Comparison of ENCODE assay signal across 11 cellular contexts in genomic region chr12:321606-322326, GRCh38. TPM values are rescaled to one million over a fixed set of nuclear protein-coding genes. Genes with fewer than 3 reads are reported as not detected.
DNase-seq lines count a peak whose midpoint lies in the region; ATAC-seq and TF ChIP-seq lines count a peak whose summit lies in the region.
"Had no signal": no experiment of that assay in that cellular context is flagged by ENCODE, and none has a peak within 500 bp of the region (broad histone marks: within the 10 kb centered on the region; RNA-seq: fewer than 3 reads in every experiment).

No MANE protein-coding gene starts in this region.

- H3K4me3 Mint-ChIP-seq in CD8-positive, alpha-beta memory T cell, result no peak overlapping the region

- H3K27ac ChIP-seq in cardiac muscle cell, result no peak overlapping the region
- no peak overlapping the region for H3K27ac ChIP-seq in right cardiac atrium (ENCODE audit: low read length)
- H3K27ac ChIP-seq in OCI-LY7 (ENCODE audit: low read depth, low read length, poor library complexity, severe bottlenecking), result no peak overlapping the region
- no peak overlapping the region for H3K27ac ChIP-seq in CD8-positive, alpha-beta memory T cell (ENCODE audit: low read depth, low read length)

- no TSS peak for BruUV-seq in OCI-LY7 (replicated peaks; lab: Mats Ljungman, UMichigan)

- peaks cover 15 to 38% (median 21%) of the 10 kb centered on the region in 3 donors for H3K4me1 Mint-ChIP-seq in CD8-positive, alpha-beta memory T cell

- TF ChIP-seq CTCF in cardiac muscle cell (IDR thresholded peaks at IDR 0.05; ENCODE audit: low read depth, low read length) (no peak), OCI-LY7 (conservative IDR thresholded peaks at IDR 0.05; ENCODE audit: low read length) (peak; percentile 52), fibroblast of mammary gland (conservative IDR thresholded peaks at IDR 0.05; ENCODE audit: control insufficient read depth, insufficient read depth, low read depth, low read length) (peak; percentile 22)

- H3K4me1 ChIP-seq in cardiac muscle cell (ENCODE audit: low read depth) (no peaks in the 10 kb centered on the region), right cardiac atrium (ENCODE audit: control insufficient read depth, insufficient read depth, low read length) (no peaks in the 10 kb centered on the region), OCI-LY7 (ENCODE audit: insufficient read depth, low read length, poor library complexity, severe bottlenecking) (no peaks in the 10 kb centered on the region)
- H3K4me1 ChIP-seq in CD8-positive, alpha-beta memory T cell (ENCODE audit: insufficient read depth, low read length), result no peaks in the 10 kb centered on the region

- intact Hi-C loops in right cardiac atrium (cut with DNase I) (no loop called here), OCI-LY7 (cut with micrococcal nuclease; ENCODE audit: unreplicated experiment) (no loop called here)

- no peak for ATAC-seq in right cardiac atrium
- ATAC-seq: sciatic nerve had no signal

- POLR2A ChIA-PET in OCI-LY7 (lab: Charles Lee), result no interaction called here
- POLR2A ChIA-PET in CD8-positive, alpha-beta memory T cell (lab: Charles Lee), result no interaction called here

- H3K9me2 ChIP-seq in OCI-LY7 (ENCODE audit: insufficient read depth, low read length), result no peaks in the 10 kb centered on the region

- no peaks in the 10 kb centered on the region for H4K20me1 ChIP-seq in OCI-LY7 (ENCODE audit: insufficient read depth, low read length)

- CTCF ChIA-PET in OCI-LY7 (lab: Charles Lee; ENCODE audit: unreplicated experiment), result no interaction called here
- CTCF ChIA-PET in CD8-positive, alpha-beta memory T cell (lab: Charles Lee), result interaction anchor here (1.1 kb wide), 1 partner anchor 1618 kb away, joined by 3 read pairs; no protein-coding TSS in a partner anchor

- H3K27me3 Mint-ChIP-seq in CD8-positive, alpha-beta memory T cell, result no peaks in the 10 kb centered on the region

- H3K9me3 ChIP-seq in cardiac muscle cell (ENCODE audit: low read depth) (no peaks in the 10 kb centered on the region), right cardiac atrium (ENCODE audit: control insufficient read depth, low read length) (no peaks in the 10 kb centered on the region), OCI-LY7 (ENCODE audit: low read length) (no peaks in the 10 kb centered on the region)
- no peaks in the 10 kb centered on the region for H3K9me3 ChIP-seq in CD8-positive, alpha-beta memory T cell (ENCODE audit: low read length)

- H3K36me3 ChIP-seq in cardiac muscle cell (peaks cover 55% of the 10 kb centered on the region), OCI-LY7 (ENCODE audit: insufficient read depth, low read length) (peaks cover 95% of the 10 kb centered on the region)
- H3K36me3 ChIP-seq in CD8-positive, alpha-beta memory T cell (ENCODE audit: insufficient read depth, low read length), result peaks cover 82% of the 10 kb centered on the region

- H3K27ac Mint-ChIP-seq in CD8-positive, alpha-beta memory T cell, result peak overlapping the region in 4 of 8 donors; percentile 4 to 49 (median 22)

- 85% methylated on average over 1 of the region's 1 CpG for WGBS in right cardiac atrium

- peak; percentile 9 to 30 for DNase-seq in cardiac muscle cell (ENCODE audit: low read depth in 1 of 2, low spot score in 1 of 2)
- no peak for DNase-seq in right cardiac atrium
- peak; percentile 7 for DNase-seq in OCI-LY7 (ENCODE audit: low spot score)
- DNase-seq in fibroblast of mammary gland (ENCODE audit: low read depth), result peak; percentile 15
- no peak for DNase-seq in CD8-positive, alpha-beta memory T cell
- DNase-seq in A172 (ENCODE audit: low spot score), result no peak
- no peak for DNase-seq in inferior parietal cortex (ENCODE audit: extremely low spot score)
- no peak for DNase-seq in mesenteric fat pad (ENCODE audit: low spot score)
- DNase-seq: NCI-H187 treated with DMSO at 0.1 percent for 48 hours, T-helper 9 cell had no signal

- H3K36me3 Mint-ChIP-seq in CD8-positive, alpha-beta memory T cell, result peaks cover 32 to 91% (median 52%) of the 10 kb centered on the region in 3 donors

- H2AFZ ChIP-seq in OCI-LY7 (ENCODE audit: low read length), result no peak overlapping the region

- no peaks in the 10 kb centered on the region for H3K27me3 ChIP-seq in cardiac muscle cell
- H3K27me3 ChIP-seq in right cardiac atrium (ENCODE audit: control insufficient read depth, insufficient read depth), result no peaks in the 10 kb centered on the region
- H3K27me3 ChIP-seq in CD8-positive, alpha-beta memory T cell (ENCODE audit: insufficient read depth, low read length, poor library complexity, severe bottlenecking), result no peaks in the 10 kb centered on the region

- H3K79me2 ChIP-seq in OCI-LY7 (ENCODE audit: insufficient read depth, low read depth, low read length), result no peaks in the 10 kb centered on the region

- H3K4me2 ChIP-seq in OCI-LY7 (ENCODE audit: low read length), result no peak overlapping the region

- H3K4me3 ChIP-seq in cardiac muscle cell (no peak overlapping the region), right cardiac atrium (ENCODE audit: low read length) (no peak overlapping the region), OCI-LY7 (ENCODE audit: low read depth, low read length, poor library complexity, severe bottlenecking) (no peak overlapping the region), fibroblast of mammary gland (ENCODE audit: control insufficient read depth, low read depth, low read length) (no peak overlapping the region)
- no peak overlapping the region for H3K4me3 ChIP-seq in CD8-positive, alpha-beta memory T cell (ENCODE audit: low read length)

- H3K9me3 Mint-ChIP-seq in CD8-positive, alpha-beta memory T cell, result no peaks in the 10 kb centered on the region

RNA-seq across cellular contexts. Expression of gene SLC6A13, which starts 59.1 kb away (rescaled TPM):
- total RNA-seq in cardiac muscle cell (2.2 and 2.3 TPM in 2 replicates), right cardiac atrium (1 to 10 TPM; 2.6 to 5.8 (median 3.6) TPM), OCI-LY7 (2022) (not detected in 2 replicates), mesenteric fat pad (not detected)
- polyA plus RNA-seq in cardiac muscle cell (0.34 and 3.8 TPM in 2 replicates), right cardiac atrium (2.1 TPM)
- 0.09 TPM in 1 of 2 replicates, not detected in the other for total RNA-seq in OCI-LY7 (2014; rRNA removed; shearing (Covaris generic))
- total RNA-seq in CD8-positive, alpha-beta memory T cell, result under 1 TPM; 0.09 to 0.31 TPM
- polyA plus RNA-seq in CD8-positive, alpha-beta memory T cell, result not detected
- 0.12 TPM in 1 of 2 replicates, not detected in the other for total RNA-seq in A172 (2014; rRNA removed; shearing (Covaris generic))

Comparison
In these comparisons a context has a peak if more than half of its experiments do, and no peak if none do; other contexts are left out.
1. DNase-seq: peak in cardiac muscle cell (2 of 2), OCI-LY7 (single experiment) and fibroblast of mammary gland (single experiment); none in right cardiac atrium (0 of 3), CD8-positive, alpha-beta memory T cell (0 of 5), A172 (single experiment), inferior parietal cortex (single experiment) and mesenteric fat pad (single experiment).